Comparison of ENCODE assay signal across 1 cellular context in the genomic region with DNA sequence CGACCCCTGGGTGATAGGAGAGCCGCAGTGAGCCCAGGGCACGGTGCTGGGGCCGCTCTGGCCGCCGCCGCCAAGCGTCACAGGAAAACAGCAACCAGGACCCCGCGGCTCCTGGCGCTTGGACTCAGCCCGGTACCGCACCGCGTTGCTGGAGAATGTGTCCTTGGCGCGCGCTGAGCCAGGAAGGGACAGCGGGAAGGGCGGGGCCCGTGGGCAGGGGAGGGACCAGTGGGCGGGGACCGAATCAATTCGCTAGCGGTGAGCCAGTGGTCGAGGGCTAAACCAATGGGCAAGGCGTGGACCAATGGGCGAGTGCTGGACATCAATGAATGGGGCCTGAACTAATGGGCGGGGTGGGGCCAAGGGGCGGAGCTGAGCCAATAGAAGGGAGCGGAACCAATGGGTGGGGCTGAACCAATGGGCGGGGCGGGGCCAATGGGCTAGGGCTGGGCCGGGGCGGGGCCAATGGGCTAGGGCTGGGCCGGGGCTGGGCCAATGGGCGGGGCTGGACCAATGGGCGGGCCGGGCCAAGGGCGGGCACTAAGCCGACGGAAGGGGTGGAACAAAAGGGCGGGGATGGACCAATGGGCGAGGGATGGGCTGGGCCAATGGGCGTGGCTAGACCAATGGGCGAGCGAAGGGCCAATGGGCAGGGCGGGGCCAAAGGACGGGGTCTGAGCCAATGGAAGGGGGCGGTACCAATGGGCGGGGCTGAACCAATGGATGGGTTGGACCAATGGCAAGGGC.
TF ChIP-seq lines count a peak whose summit lies in the region.

No MANE protein-coding gene starts in this region.

TF ChIP-seq in HepG2, 621 proteins besides CTCF, POLR2A, EP300 and RAD21 (continued from another document and continues in another):
- TF ChIP-seq FOXK1 (CRISPR knock-in tag; IDR thresholded peaks at IDR 0.05; ENCODE audit: borderline replicate concordance, low read depth) (no peak), PRMT3 (CRISPR knock-in tag; IDR thresholded peaks at IDR 0.05; ENCODE audit: borderline replicate concordance, low read depth) (no peak), ASH2L (IDR thresholded peaks at IDR 0.05; ENCODE audit: insufficient read length, low read depth, low read length) (no peak), CERS6 (CRISPR knock-in tag; IDR thresholded peaks at IDR 0.05) (no peak), ZNF589 (CRISPR knock-in tag; conservative IDR thresholded peaks at IDR 0.05) (no peak; the same call in 1 of the 2 replicates), ZNF550 (CRISPR knock-in tag; IDR thresholded peaks at IDR 0.05; ENCODE audit: borderline replicate concordance) (no peak), ZC3H13 (CRISPR knock-in tag; IDR thresholded peaks at IDR 0.05) (no peak; the same call in 1 of the 2 replicates), REL (CRISPR knock-in tag; conservative IDR thresholded peaks at IDR 0.05) (peak; percentile 57; the same call in 1 of the 2 replicates), ZNF138 (CRISPR knock-in tag; IDR thresholded peaks at IDR 0.05; ENCODE audit: low read depth) (no peak), ZNF337 (CRISPR knock-in tag; IDR thresholded peaks at IDR 0.05; ENCODE audit: borderline replicate concordance, low read depth) (no peak), PHB2 (IDR thresholded peaks at IDR 0.05; ENCODE audit: partially characterized antibody) (no peak), ZNF891 (CRISPR knock-in tag; IDR thresholded peaks at IDR 0.05) (no peak; the same call in 1 of the 2 replicates), ZSCAN29 (CRISPR knock-in tag; conservative IDR thresholded peaks at IDR 0.05) (0 out of 2 replicates have a peak, but pooled peaks have one; percentile 30), SMAD3 (CRISPR knock-in tag; IDR thresholded peaks at IDR 0.05) (peak; percentile 32; the same call in 1 of the 2 replicates), ELF1 (CRISPR knock-in tag; IDR thresholded peaks at IDR 0.05) (peak; percentile 78), SATB2 (CRISPR knock-in tag; IDR thresholded peaks at IDR 0.05) (no peak), CENPT (CRISPR knock-in tag; IDR thresholded peaks at IDR 0.05; ENCODE audit: low read depth) (peak; percentile 77; the same call in 1 of the 2 replicates), ZNF431 (CRISPR knock-in tag; IDR thresholded peaks at IDR 0.05; ENCODE audit: borderline replicate concordance, low read depth) (peak; percentile 60; the same call in 1 of the 2 replicates), XRCC5 (optimal IDR thresholded peaks at IDR 0.05; ENCODE audit: low read length) (no peak), HIC2 (CRISPR knock-in tag; IDR thresholded peaks at IDR 0.05; ENCODE audit: low read depth) (0 out of 2 replicates have a peak, but pooled peaks have one; percentile 25), ZFP41 (CRISPR knock-in tag; IDR thresholded peaks at IDR 0.05; ENCODE audit: borderline replicate concordance) (no peak), NR3C1 (CRISPR knock-in tag; IDR thresholded peaks at IDR 0.05) (no peak), GATAD1 (CRISPR knock-in tag; IDR thresholded peaks at IDR 0.05) (peak; percentile 66; the same call in 1 of the 2 replicates), ZHX1 (CRISPR knock-in tag; IDR thresholded peaks at IDR 0.05; ENCODE audit: low read depth) (no peak), ZNF543 (CRISPR knock-in tag; IDR thresholded peaks at IDR 0.05) (no peak), DMAP1 (CRISPR knock-in tag; IDR thresholded peaks at IDR 0.05) (peak; percentile 57; the same call in 1 of the 2 replicates), SUZ12 (IDR thresholded peaks at IDR 0.05; ENCODE audit: low read depth, low read length) (no peak), SOX5 (CRISPR knock-in tag; IDR thresholded peaks at IDR 0.05; ENCODE audit: borderline replicate concordance) (no peak), RNF2 (conservative IDR thresholded peaks at IDR 0.05; ENCODE audit: low read depth) (no peak), ZNF329 (CRISPR knock-in tag; IDR thresholded peaks at IDR 0.05; ENCODE audit: low read depth) (0 out of 2 replicates have a peak, but pooled peaks have one; percentile 62), U2AF1 (optimal IDR thresholded peaks at IDR 0.05; ENCODE audit: low read depth, low read length) (no peak), ZNF343 (CRISPR knock-in tag; IDR thresholded peaks at IDR 0.05) (no peak), ZFP37 (CRISPR knock-in tag; IDR thresholded peaks at IDR 0.05; ENCODE audit: borderline replicate concordance) (peak; percentile 67; the same call in 1 of the 2 replicates), ZNF629 (CRISPR knock-in tag; conservative IDR thresholded peaks at IDR 0.05) (no peak), DBP (CRISPR knock-in tag; IDR thresholded peaks at IDR 0.05; ENCODE audit: not compliant biosample characterization) (no peak)
- TF ChIP-seq, protein P1, sequence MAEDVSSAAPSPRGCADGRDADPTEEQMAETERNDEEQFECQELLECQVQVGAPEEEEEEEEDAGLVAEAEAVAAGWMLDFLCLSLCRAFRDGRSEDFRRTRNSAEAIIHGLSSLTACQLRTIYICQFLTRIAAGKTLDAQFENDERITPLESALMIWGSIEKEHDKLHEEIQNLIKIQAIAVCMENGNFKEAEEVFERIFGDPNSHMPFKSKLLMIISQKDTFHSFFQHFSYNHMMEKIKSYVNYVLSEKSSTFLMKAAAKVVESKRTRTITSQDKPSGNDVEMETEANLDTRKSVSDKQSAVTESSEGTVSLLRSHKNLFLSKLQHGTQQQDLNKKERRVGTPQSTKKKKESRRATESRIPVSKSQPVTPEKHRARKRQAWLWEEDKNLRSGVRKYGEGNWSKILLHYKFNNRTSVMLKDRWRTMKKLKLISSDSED (CRISPR knock-in tag; IDR thresholded peaks at IDR 0.05) = no peak
- TF ChIP-seq, protein P2, sequence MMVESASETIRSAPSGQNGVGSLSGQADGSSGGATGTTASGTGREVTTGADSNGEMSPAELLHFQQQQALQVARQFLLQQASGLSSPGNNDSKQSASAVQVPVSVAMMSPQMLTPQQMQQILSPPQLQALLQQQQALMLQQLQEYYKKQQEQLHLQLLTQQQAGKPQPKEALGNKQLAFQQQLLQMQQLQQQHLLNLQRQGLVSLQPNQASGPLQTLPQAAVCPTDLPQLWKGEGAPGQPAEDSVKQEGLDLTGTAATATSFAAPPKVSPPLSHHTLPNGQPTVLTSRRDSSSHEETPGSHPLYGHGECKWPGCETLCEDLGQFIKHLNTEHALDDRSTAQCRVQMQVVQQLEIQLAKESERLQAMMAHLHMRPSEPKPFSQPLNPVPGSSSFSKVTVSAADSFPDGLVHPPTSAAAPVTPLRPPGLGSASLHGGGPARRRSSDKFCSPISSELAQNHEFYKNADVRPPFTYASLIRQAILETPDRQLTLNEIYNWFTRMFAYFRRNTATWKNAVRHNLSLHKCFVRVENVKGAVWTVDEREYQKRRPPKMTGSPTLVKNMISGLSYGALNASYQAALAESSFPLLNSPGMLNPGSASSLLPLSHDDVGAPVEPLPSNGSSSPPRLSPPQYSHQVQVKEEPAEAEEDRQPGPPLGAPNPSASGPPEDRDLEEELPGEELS (CRISPR knock-in tag; IDR thresholded peaks at IDR 0.05) = 0 out of 2 replicates have a peak, but pooled peaks have one; percentile 29
- TF ChIP-seq, protein P3, sequence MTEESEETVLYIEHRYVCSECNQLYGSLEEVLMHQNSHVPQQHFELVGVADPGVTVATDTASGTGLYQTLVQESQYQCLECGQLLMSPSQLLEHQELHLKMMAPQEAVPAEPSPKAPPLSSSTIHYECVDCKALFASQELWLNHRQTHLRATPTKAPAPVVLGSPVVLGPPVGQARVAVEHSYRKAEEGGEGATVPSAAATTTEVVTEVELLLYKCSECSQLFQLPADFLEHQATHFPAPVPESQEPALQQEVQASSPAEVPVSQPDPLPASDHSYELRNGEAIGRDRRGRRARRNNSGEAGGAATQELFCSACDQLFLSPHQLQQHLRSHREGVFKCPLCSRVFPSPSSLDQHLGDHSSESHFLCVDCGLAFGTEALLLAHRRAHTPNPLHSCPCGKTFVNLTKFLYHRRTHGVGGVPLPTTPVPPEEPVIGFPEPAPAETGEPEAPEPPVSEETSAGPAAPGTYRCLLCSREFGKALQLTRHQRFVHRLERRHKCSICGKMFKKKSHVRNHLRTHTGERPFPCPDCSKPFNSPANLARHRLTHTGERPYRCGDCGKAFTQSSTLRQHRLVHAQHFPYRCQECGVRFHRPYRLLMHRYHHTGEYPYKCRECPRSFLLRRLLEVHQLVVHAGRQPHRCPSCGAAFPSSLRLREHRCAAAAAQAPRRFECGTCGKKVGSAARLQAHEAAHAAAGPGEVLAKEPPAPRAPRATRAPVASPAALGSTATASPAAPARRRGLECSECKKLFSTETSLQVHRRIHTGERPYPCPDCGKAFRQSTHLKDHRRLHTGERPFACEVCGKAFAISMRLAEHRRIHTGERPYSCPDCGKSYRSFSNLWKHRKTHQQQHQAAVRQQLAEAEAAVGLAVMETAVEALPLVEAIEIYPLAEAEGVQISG (CRISPR knock-in tag; IDR thresholded peaks at IDR 0.05) = peak; percentile 76
- TF ChIP-seq, protein P4, sequence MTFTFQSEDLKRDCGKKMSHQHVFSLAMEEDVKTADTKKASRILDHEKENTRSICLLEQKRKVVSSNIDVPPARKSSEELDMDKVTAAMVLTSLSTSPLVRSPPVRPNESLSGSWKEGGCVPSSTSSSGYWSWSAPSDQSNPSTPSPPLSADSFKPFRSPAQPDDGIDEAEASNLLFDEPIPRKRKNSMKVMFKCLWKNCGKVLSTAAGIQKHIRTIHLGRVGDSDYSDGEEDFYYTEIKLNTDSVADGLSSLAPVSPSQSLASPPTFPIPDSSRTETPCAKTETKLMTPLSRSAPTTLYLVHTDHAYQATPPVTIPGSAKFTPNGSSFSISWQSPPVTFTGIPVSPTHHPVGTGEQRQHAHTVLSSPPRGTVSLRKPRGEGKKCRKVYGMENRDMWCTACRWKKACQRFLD (CRISPR knock-in tag; IDR thresholded peaks at IDR 0.05; ENCODE audit: borderline replicate concordance) = no peak
- TF ChIP-seq, protein P5, sequence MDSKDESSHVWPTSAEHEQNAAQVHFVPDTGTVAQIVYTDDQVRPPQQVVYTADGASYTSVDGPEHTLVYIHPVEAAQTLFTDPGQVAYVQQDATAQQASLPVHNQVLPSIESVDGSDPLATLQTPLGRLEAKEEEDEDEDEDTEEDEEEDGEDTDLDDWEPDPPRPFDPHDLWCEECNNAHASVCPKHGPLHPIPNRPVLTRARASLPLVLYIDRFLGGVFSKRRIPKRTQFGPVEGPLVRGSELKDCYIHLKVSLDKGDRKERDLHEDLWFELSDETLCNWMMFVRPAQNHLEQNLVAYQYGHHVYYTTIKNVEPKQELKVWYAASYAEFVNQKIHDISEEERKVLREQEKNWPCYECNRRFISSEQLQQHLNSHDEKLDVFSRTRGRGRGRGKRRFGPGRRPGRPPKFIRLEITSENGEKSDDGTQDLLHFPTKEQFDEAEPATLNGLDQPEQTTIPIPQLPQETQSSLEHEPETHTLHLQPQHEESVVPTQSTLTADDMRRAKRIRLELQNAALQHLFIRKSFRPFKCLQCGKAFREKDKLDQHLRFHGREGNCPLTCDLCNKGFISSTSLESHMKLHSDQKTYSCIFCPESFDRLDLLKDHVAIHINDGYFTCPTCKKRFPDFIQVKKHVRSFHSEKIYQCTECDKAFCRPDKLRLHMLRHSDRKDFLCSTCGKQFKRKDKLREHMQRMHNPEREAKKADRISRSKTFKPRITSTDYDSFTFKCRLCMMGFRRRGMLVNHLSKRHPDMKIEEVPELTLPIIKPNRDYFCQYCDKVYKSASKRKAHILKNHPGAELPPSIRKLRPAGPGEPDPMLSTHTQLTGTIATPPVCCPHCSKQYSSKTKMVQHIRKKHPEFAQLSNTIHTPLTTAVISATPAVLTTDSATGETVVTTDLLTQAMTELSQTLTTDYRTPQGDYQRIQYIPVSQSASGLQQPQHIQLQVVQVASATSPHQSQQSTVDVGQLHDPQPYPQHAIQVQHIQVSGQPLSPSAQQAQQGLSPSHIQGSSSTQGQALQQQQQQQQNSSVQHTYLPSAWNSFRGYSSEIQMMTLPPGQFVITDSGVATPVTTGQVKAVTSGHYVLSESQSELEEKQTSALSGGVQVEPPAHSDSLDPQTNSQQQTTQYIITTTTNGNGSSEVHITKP (CRISPR knock-in tag; IDR thresholded peaks at IDR 0.05; ENCODE audit: low read depth) = 0 out of 2 replicates have a peak, but pooled peaks have one; percentile 15
